ENCODE assay signal across 8 cellular contexts in the genomic region with DNA sequence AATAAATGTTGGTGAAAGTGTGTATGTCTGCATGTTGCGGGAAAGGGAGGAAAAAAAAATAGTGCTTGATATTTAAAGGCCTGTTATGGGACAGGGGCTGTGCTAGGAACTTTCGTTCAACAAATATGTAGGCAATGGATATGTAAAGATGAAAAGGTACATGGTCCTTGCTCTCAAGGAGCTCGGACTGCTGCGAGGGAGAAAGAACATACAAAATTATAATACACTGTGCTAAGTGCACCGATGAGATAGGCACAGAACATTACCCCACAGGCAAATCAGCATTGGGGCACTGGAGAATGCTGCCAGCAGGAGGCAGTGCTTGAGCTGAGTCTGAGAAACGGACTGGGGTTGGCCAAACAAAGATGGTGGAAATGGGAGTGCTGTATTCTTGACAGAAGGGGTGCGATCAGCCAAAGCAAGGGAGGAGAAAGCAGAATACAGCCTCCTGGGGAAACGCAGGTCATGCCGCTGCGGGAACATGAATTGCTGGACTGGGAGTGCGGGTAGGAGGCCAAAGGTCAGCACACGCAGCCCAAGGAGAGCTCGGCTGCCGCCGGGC.
DNase-seq lines count a peak whose midpoint lies in the region; ATAC-seq and TF ChIP-seq lines count a peak whose summit lies in the region.

No MANE protein-coding gene starts in this region.

- peak; percentile 15 for DNase-seq in DMS79 treated with DMSO at 0.1 percent for 48 hours (lab: John Stamatoyannopoulos, UW)
- DNase-seq in SHP77 (lab: John Stamatoyannopoulos, UW): peak; percentile 65 to 70
- peak; percentile 11 to 61 (median 24) for DNase-seq in activated naive CD4-positive, alpha-beta T cell (lab: John Stamatoyannopoulos, UW)
- peak; percentile 79 for DNase-seq in germinal center (ENCODE audit: low spot score)
- DNase-seq in non-pigmented ciliary epithelial cell (ENCODE audit: low read depth): peak; percentile 61
- DNase-seq in superior temporal gyrus (ENCODE audit: extremely low spot score): peak; percentile 84

- no peak for TF ChIP-seq EP300 in Ishikawa (IDR thresholded peaks at IDR 0.05; ENCODE audit: borderline replicate concordance)

- peak; percentile 61 for ATAC-seq in GM21619 (IDR thresholded peaks at IDR 0.05; ENCODE audit: unreplicated experiment)

- TF ChIP-seq RAD21 in Ishikawa (IDR thresholded peaks at IDR 0.05; ENCODE audit: low read depth): peak; percentile 53

TF ChIP-seq in Ishikawa, 13 proteins besides CTCF, POLR2A, EP300 and RAD21:
- no peak for TF ChIP-seq USF1 (IDR thresholded peaks at IDR 0.05)
- peak; percentile 88 for TF ChIP-seq YY1 (IDR thresholded peaks at IDR 0.05; ENCODE audit: low read depth)
- TF ChIP-seq TEAD4 (IDR thresholded peaks at IDR 0.05): peak; percentile 35; the same call in 1 of the 2 replicates
- no peak for TF ChIP-seq EGR1 (IDR thresholded peaks at IDR 0.05)

Comparison
In these comparisons a context has a peak if more than half of its experiments do, and no peak if none do; other contexts are left out.
1. Peak in every context shown above with its lines: DNase-seq and ATAC-seq.
2. DNase-seq: peak in every context shown above with its lines; median percentile 84 in superior temporal gyrus; 79 in germinal center; 68 in SHP77; 61 in non-pigmented ciliary epithelial cell; 24 in activated naive CD4-positive, alpha-beta T cell; 15 in DMS79 treated with DMSO at 0.1 percent for 48 hours.